In the genomic region with DNA sequence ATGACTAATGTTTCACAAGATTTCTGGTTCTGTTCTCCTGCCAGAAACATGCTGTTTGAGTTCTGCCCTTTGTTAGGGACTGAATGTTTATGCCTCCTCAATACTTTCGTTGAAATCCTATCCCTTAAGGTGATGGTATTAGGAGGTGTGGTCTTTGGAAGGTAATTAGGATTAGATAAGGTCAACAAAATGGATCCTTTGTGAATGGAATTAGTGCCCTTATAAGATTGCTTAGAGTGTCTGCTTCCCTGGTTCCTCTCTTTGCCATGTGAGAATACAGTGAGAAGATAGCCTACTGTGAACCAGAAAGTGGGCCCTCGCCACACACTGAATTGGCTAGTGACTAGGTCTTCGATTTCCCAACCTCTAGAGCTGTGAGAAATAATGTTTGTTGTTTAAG, we compare ENCODE assay signal across 6 cellular contexts.
"Had no signal": no experiment of that assay in that cellular context is flagged by ENCODE, and none has a peak within 500 bp of the region (broad histone marks: within the 10 kb centered on the region; RNA-seq: fewer than 3 reads in every experiment).

No MANE protein-coding gene starts in this region.

- H3K4me2 ChIP-seq: GM23338 had no signal

- DNase-seq: H9 had no signal

- H3K27me3 Mint-ChIP-seq: IgD-negative memory B cell had no signal

- H3K36me3 Mint-ChIP-seq: IgD-negative memory B cell had no signal

- ATAC-seq: GM23338 had no signal

- H3K27ac Mint-ChIP-seq: GM23338, H9, IgD-negative memory B cell had no signal

- FAIRE-seq: H1, H54, HTR-8/SVneo had no signal

- H2AFZ ChIP-seq: GM23338 had no signal

- H3K4me1 Mint-ChIP-seq: GM23338, IgD-negative memory B cell had no signal

- H3K4me3 Mint-ChIP-seq: GM23338, H9, IgD-negative memory B cell had no signal

- H3K4me3 ChIP-seq: GM23338 had no signal

- H3K9me3 Mint-ChIP-seq: GM23338, H9, IgD-negative memory B cell had no signal
